Comparison of ENCODE assay signal across 34 cellular contexts in the genomic region with DNA sequence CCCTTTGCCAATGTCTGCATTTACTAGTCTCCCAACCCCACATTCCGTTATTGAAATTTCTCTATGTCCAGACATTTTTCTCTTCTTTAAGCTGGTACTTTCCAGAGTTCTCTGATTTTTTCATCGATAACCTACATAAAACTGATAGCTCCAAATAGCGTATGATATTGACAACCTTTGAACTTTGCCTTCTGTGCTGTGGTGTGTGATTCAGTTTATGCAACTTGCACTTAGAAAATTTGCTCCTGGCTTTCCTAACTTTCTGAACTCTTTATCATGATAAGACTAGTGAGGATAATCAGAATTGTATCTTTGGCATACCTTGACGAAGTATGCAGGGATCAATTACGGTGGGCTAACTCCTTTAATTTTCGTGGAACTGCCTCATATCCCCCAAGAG.
"Had no signal": no experiment of that assay in that cellular context is flagged by ENCODE, and none has a peak within 500 bp of the region (broad histone marks: within the 10 kb centered on the region; RNA-seq: fewer than 3 reads in every experiment).

No MANE protein-coding gene starts in this region.

- H3K9me3 ChIP-seq: MG63 had no signal

- H3K27me3 ChIP-seq: MG63 had no signal

- H3K4me3 ChIP-seq: MG63 had no signal

- H3K36me3 ChIP-seq: MG63 had no signal

- DNase-seq: Karpas-422, Kasumi-1, MG63, MV-4-11, NCI-H1048, NCI-H1092, NCI-H1092 treated with DMSO at 0.1 percent for 48 hours, NCI-H1105, NCI-H1105 treated with DMSO at 0.1 percent for 48 hours, NCI-H1417, NCI-H1417 treated with DMSO at 0.1 percent for 48 hours, NCI-H1436, NCI-H1436 treated with DMSO at 0.1 percent for 48 hours, NCI-H146, NCI-H1694, NCI-H1694 treated with DMSO at 0.1 percent for 48 hours, NCI-H187, NCI-H187 treated with DMSO at 0.1 percent for 48 hours, NCI-H1930, NCI-H2029, NCI-H2029 treated with DMSO at 0.1 percent for 48 hours, NCI-H2081, NCI-H2081 treated with DMSO at 0.1 percent for 48 hours, NCI-H2107, NCI-H2171, NCI-H2171 treated with DMSO at 0.1 percent for 48 hours, NCI-H2227 treated with DMSO at 0.1 percent for 48 hours, NCI-H226, NCI-H345, NCI-H446, NCI-H446 treated with DMSO at 0.1 percent for 48 hours, NCI-H510A, NCI-H510A treated with DMSO at 0.1 percent for 48 hours, NCI-H524 had no signal
